11 cellular contexts compared by ENCODE assay signal in genomic region chr2:28047698-28048097, GRCh38.
DNase-seq lines count a peak whose midpoint lies in the region; ATAC-seq, FAIRE-seq and TF ChIP-seq lines count a peak whose summit lies in the region.
"Had no signal": no experiment of that assay in that cellular context is flagged by ENCODE, and none has a peak within 500 bp of the region (broad histone marks: within the 10 kb centered on the region; RNA-seq: fewer than 3 reads in every experiment).

No MANE protein-coding gene starts in this region.

- CTCF ChIA-PET in endothelial cell of umbilical vein (lab: Charles Lee): interaction anchor here (1.1 to 1.6 kb wide), 4 partner anchors 12 to 349 kb away, joined by 3 to 4 read pairs (median 4); no protein-coding TSS in a partner anchor

- peaks cover 24% of the 10 kb centered on the region for H3K4me1 ChIP-seq in endothelial cell of umbilical vein (ENCODE audit: control insufficient read depth, extremely low read depth, insufficient read depth, low read length)

- H3K27me3 ChIP-seq in endothelial cell of umbilical vein (ENCODE audit: control insufficient read depth in 2 of 2, insufficient read depth in 2 of 2, low read length in 2 of 2): no peaks in the 10 kb centered on the region

- DNase-seq in GM04503 (ENCODE audit: low read depth) (peak; percentile 60), NOMO-1 treated with DMSO at 0.1 percent for 48 hours (lab: John Stamatoyannopoulos, UW; ENCODE audit: unreplicated experiment) (peak; percentile 66), endothelial cell of umbilical vein (ENCODE audit: low read depth, low spot score) (no peak), sciatic nerve (ENCODE audit: low spot score) (no peak), iPS-NIHi11 (ENCODE audit: low spot score) (no peak), head of caudate nucleus (no peak)
- DNase-seq: activated CD4-positive, alpha-beta memory T cell treated with anti-CD3 and anti-CD28 coated beads, Interleukin-2, amount 10 ng/mL, durations not matched to agents 7 days and 5 days; hypothalamus; NCI-H446 treated with DMSO at 0.1 percent for 48 hours had no signal

- POLR2A ChIA-PET in endothelial cell of umbilical vein (lab: Charles Lee): no interaction called here

- H3K36me3 ChIP-seq in endothelial cell of umbilical vein (ENCODE audit: control insufficient read depth in 2 of 2, extremely low read depth in 1 of 2, insufficient read depth in 2 of 2, low read length in 2 of 2): no peaks in the 10 kb centered on the region

- ATAC-seq in sciatic nerve (peak; percentile 32), GM21515 (IDR thresholded peaks at IDR 0.05; ENCODE audit: unreplicated experiment) (no peak), GM18867 (IDR thresholded peaks at IDR 0.05; ENCODE audit: unreplicated experiment) (no peak)

- intact Hi-C loops in endothelial cell of umbilical vein (cut with micrococcal nuclease): no loop called here
- intact Hi-C loops in sciatic nerve (cut with DNase I): no loop called here
- intact Hi-C loops in head of caudate nucleus (cut with DNase I): no loop called here

- H2AFZ ChIP-seq in endothelial cell of umbilical vein (ENCODE audit: low read depth, low read length): no peak overlapping the region

- H3K9me3 ChIP-seq in endothelial cell of umbilical vein (replicated peaks; ENCODE audit: control insufficient read depth, insufficient read depth, low read length): no peaks in the 10 kb centered on the region

- BruUV-seq in endothelial cell of umbilical vein (replicated peaks; lab: Mats Ljungman, UMichigan): no TSS peak

- H3K9ac ChIP-seq in endothelial cell of umbilical vein (replicated peaks; ENCODE audit: extremely low read depth, insufficient read depth, low read length): no peak overlapping the region

- H4K20me1 ChIP-seq in endothelial cell of umbilical vein (replicated peaks; ENCODE audit: control insufficient read depth, extremely low read depth, insufficient read depth, low read length): no peaks in the 10 kb centered on the region

- peak overlapping the region; percentile 19 for H3K27ac ChIP-seq in endothelial cell of umbilical vein (ENCODE audit: insufficient read depth, low read depth, low read length)

- no peak for TF ChIP-seq POLR2A in endothelial cell of umbilical vein (IDR thresholded peaks at IDR 0.05; ENCODE audit: low read depth, low read length)

- no peak for FAIRE-seq in endothelial cell of umbilical vein (lab: Jason Lieb, UNC)

- H3K4me2 ChIP-seq in endothelial cell of umbilical vein (ENCODE audit: insufficient read depth, low read length): peak overlapping the region; percentile 57

- dilution Hi-C loops in endothelial cell of umbilical vein (cut with MboI; ENCODE audit: extremely low pct_ligation_motif_present, low sequenced_read_pairs): no loop called here

- no peak for TF ChIP-seq CTCF in endothelial cell of umbilical vein (IDR thresholded peaks at IDR 0.05; ENCODE audit: extremely low read depth in 1 of 2, insufficient read depth in 1 of 2, low read depth in 1 of 2, low read length in 2 of 2)

- H3K4me3 ChIP-seq in endothelial cell of umbilical vein (replicated peaks in 1 of 3; ENCODE audit: insufficient read depth in 1 of 3, low read depth in 1 of 3, low read length in 3 of 3): no peak overlapping the region

- H3K9me1 ChIP-seq in endothelial cell of umbilical vein (replicated peaks; ENCODE audit: control insufficient read depth, extremely low read depth, insufficient read depth, low read length): no peaks in the 10 kb centered on the region

- no peaks in the 10 kb centered on the region for H3K79me2 ChIP-seq in endothelial cell of umbilical vein (ENCODE audit: control insufficient read depth, insufficient read depth, low read length)

TF ChIP-seq in endothelial cell of umbilical vein, 7 proteins besides CTCF, POLR2A, EP300 and RAD21:
- TF ChIP-seq GATA2 (IDR thresholded peaks at IDR 0.05; ENCODE audit: insufficient read depth, insufficient read length, low read depth, low read length) (no peak), MYC (IDR thresholded peaks at IDR 0.05; ENCODE audit: low read depth, low read length) (no peak), POLR2AphosphoS5 (IDR thresholded peaks at IDR 0.05; ENCODE audit: insufficient read depth, low read depth, low read length) (no peak), EZH2 (IDR thresholded peaks at IDR 0.05; ENCODE audit: borderline replicate concordance, low read depth, low read length, severe bottlenecking) (no peak), JUN (IDR thresholded peaks at IDR 0.05; ENCODE audit: borderline replicate concordance, insufficient read depth, insufficient read length, low read depth) (no peak), FOS (IDR thresholded peaks at IDR 0.05; ENCODE audit: borderline replicate concordance, insufficient read depth, low read length) (no peak)
- TF ChIP-seq, protein P1, sequence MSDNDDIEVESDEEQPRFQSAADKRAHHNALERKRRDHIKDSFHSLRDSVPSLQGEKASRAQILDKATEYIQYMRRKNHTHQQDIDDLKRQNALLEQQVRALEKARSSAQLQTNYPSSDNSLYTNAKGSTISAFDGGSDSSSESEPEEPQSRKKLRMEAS (IDR thresholded peaks at IDR 0.05; ENCODE audit: insufficient read depth, insufficient read length): no peak

Comparison
In these comparisons a context has a peak if more than half of its experiments do, and no peak if none do; other contexts are left out.
1. DNase-seq: peak in GM04503 (single experiment) and NOMO-1 treated with DMSO at 0.1 percent for 48 hours (single experiment); none in endothelial cell of umbilical vein (single experiment), sciatic nerve (single experiment), iPS-NIHi11 (single experiment) and head of caudate nucleus (0 of 42).